ENCODE assay signal across 29 cellular contexts in genomic region chr1:55600243-55600642, GRCh38.
"Had no signal": no experiment of that assay in that cellular context is flagged by ENCODE, and none has a peak within 500 bp of the region (broad histone marks: within the 10 kb centered on the region; RNA-seq: fewer than 3 reads in every experiment).

No MANE protein-coding gene starts in this region.

- DNase-seq: activated CD4-positive, alpha-beta memory T cell treated with anti-CD3 and anti-CD28 coated beads for 36 hours; activated CD4-positive, alpha-beta T cell treated with anti-CD3 and anti-CD28 coated beads for 48 hours; activated CD8-positive, alpha-beta memory T cell treated with anti-CD3 and anti-CD28 coated beads, Interleukin-2, amount 50 U/mL, for 4 hours; activated effector memory CD4-positive, alpha-beta T cell treated with anti-CD3 and anti-CD28 coated beads, Interleukin-2, amount 50 U/mL, for 16 hours; activated naive CD4-positive, alpha-beta T cell treated with anti-CD3 and anti-CD28 coated beads for 36 hours; activated naive CD8-positive, alpha-beta T cell treated with anti-CD3 and anti-CD28 coated beads for 36 hours; activated T-cell treated with anti-CD3 and anti-CD28 coated beads, Interleukin-2, amount 50 U/mL, for 1 hour; amniotic stem cell; caudate nucleus; cortex of kidney; effector memory CD8-positive, alpha-beta T cell; gastrocnemius medialis; glutamatergic neuron; left cardiac atrium; left ventricle myocardium superior; naive B cell; ovary; psoas muscle; stimulated activated CD4-positive, alpha-beta T cell treated with anti-CD3 and anti-CD28 coated beads, Interleukin-1b, Interleukin-23, amount 100 ng/mL, for 48 hours; stimulated activated CD4-positive, alpha-beta T cell treated with anti-CD3 and anti-CD28 coated beads, Interleukin-4, amount 100 ng/mL, for 4 hours; stimulated activated CD8-positive, alpha-beta memory T cell treated with anti-CD3 and anti-CD28 coated beads, Interleukin-4, amount 100 ng/mL, for 48 hours; stimulated activated naive CD8-positive, alpha-beta T cell treated with anti-CD3 and anti-CD28 coated beads, Interleukin-15, amount 100 ng/mL, for 72 hours; SW 1271; T-helper 9 cell; tibial artery had no signal

- H3K27me3 ChIP-seq: gastrocnemius medialis, ovary, tibial artery had no signal

- H3K36me3 Mint-ChIP-seq: activated CD4-positive, alpha-beta memory T cell treated with anti-CD3 and anti-CD28 coated beads for 36 hours; activated naive CD8-positive, alpha-beta T cell treated with anti-CD3 and anti-CD28 coated beads for 36 hours; stimulated activated memory B cell treated with anti-CD40 and anti-IgM and Interleukin-4, amounts not matched to agents 10 μg/mL and 1 μg/mL and 100 μg/mL, for 72 hours had no signal

- ATAC-seq: effector memory CD8-positive, alpha-beta T cell; gastrocnemius medialis; left cardiac atrium; left ventricle myocardium superior; psoas muscle; stimulated activated memory B cell treated with anti-CD40 and anti-IgM and Interleukin-4, amounts not matched to agents 10 μg/mL and 1 μg/mL and 100 μg/mL, for 72 hours; stimulated activated naive CD8-positive, alpha-beta T cell treated with anti-CD3 and anti-CD28 coated beads, Interleukin-15, amount 100 ng/mL, for 72 hours had no signal

- H3K4me1 Mint-ChIP-seq: activated naive CD8-positive, alpha-beta T cell treated with anti-CD3 and anti-CD28 coated beads for 36 hours; naive B cell; stimulated activated memory B cell treated with anti-CD40 and anti-IgM and Interleukin-4, amounts not matched to agents 10 μg/mL and 1 μg/mL and 100 μg/mL, for 72 hours; stimulated activated naive CD8-positive, alpha-beta T cell treated with anti-CD3 and anti-CD28 coated beads, Interleukin-15, amount 100 ng/mL, for 72 hours had no signal

- H3K4me3 Mint-ChIP-seq: activated CD4-positive, alpha-beta memory T cell treated with anti-CD3 and anti-CD28 coated beads for 36 hours; activated naive CD4-positive, alpha-beta T cell treated with anti-CD3 and anti-CD28 coated beads for 36 hours; activated naive CD8-positive, alpha-beta T cell treated with anti-CD3 and anti-CD28 coated beads for 36 hours; activated T-helper 1 cell treated with anti-CD3 and anti-CD28 coated beads, Interleukin-12 subunit alpha, Interleukin-12 subunit beta, Interleukin-2, Interleukin-4 antibody, amounts not matched to agents 30 ng/mL and 10 ng/mL and 1 ng/mL, durations not matched to agents 14 hours and 24 hours and 36 hours; effector memory CD8-positive, alpha-beta T cell; naive B cell; stimulated activated memory B cell treated with anti-CD40 and anti-IgM and Interleukin-4, amounts not matched to agents 10 μg/mL and 1 μg/mL and 100 μg/mL, for 72 hours; stimulated activated naive CD8-positive, alpha-beta T cell treated with anti-CD3 and anti-CD28 coated beads, Interleukin-15, amount 100 ng/mL, for 72 hours; T-helper 1 cell treated with Interleukin-12 subunit alpha and Interleukin-12 subunit beta and Interleukin-4 antibody, amounts not matched to agents 30 μg/mL and 1 μg/mL, for 36 hours had no signal

- H3K9me3 ChIP-seq: gastrocnemius medialis, ovary, tibial artery had no signal

- H3K4me3 ChIP-seq: gastrocnemius medialis, ovary, psoas muscle, smooth muscle cell, tibial artery had no signal

- H3K9me3 Mint-ChIP-seq: activated T-helper 1 cell treated with anti-CD3 and anti-CD28 coated beads, Interleukin-12 subunit alpha, Interleukin-12 subunit beta, Interleukin-2, Interleukin-4 antibody, amounts not matched to agents 30 ng/mL and 10 ng/mL and 1 ng/mL, durations not matched to agents 14 hours and 24 hours and 36 hours; T-helper 1 cell treated with Interleukin-12 subunit alpha and Interleukin-12 subunit beta and Interleukin-4 antibody, amounts not matched to agents 30 μg/mL and 1 μg/mL, for 36 hours had no signal

- H3K36me3 ChIP-seq: gastrocnemius medialis, ovary, tibial artery had no signal

- H3K27ac Mint-ChIP-seq: activated CD4-positive, alpha-beta memory T cell treated with anti-CD3 and anti-CD28 coated beads for 36 hours; activated naive CD4-positive, alpha-beta T cell treated with anti-CD3 and anti-CD28 coated beads for 36 hours; activated naive CD8-positive, alpha-beta T cell treated with anti-CD3 and anti-CD28 coated beads for 36 hours; activated T-helper 1 cell treated with anti-CD3 and anti-CD28 coated beads, Interleukin-12 subunit alpha, Interleukin-12 subunit beta, Interleukin-2, Interleukin-4 antibody, amounts not matched to agents 30 ng/mL and 10 ng/mL and 1 ng/mL, durations not matched to agents 14 hours and 24 hours and 36 hours; effector memory CD8-positive, alpha-beta T cell; naive B cell; stimulated activated memory B cell treated with anti-CD40 and anti-IgM and Interleukin-4, amounts not matched to agents 10 μg/mL and 1 μg/mL and 100 μg/mL, for 72 hours; stimulated activated naive CD8-positive, alpha-beta T cell treated with anti-CD3 and anti-CD28 coated beads, Interleukin-15, amount 100 ng/mL, for 72 hours; T-helper 1 cell treated with Interleukin-12 subunit alpha and Interleukin-12 subunit beta and Interleukin-4 antibody, amounts not matched to agents 30 μg/mL and 1 μg/mL, for 36 hours had no signal

- H3K4me1 ChIP-seq: gastrocnemius medialis, psoas muscle had no signal
